In genomic region chr6:87703039-87703438, GRCh38 we compare ENCODE assay signal across 1 cellular context.
TF ChIP-seq lines count a peak whose summit lies in the region.

No MANE protein-coding gene starts in this region.

TF ChIP-seq in HEK293, 187 proteins besides CTCF, POLR2A, EP300 and RAD21:
- TF ChIP-seq PRDM10 (tag by site-specific recombination; IDR thresholded peaks at IDR 0.05) (peak; percentile 73), PRDM4 (tag by site-specific recombination; IDR thresholded peaks at IDR 0.05) (peak; percentile 89; the same call in 1 of the 2 replicates)
